19 cellular contexts compared by ENCODE assay signal in the genomic region with DNA sequence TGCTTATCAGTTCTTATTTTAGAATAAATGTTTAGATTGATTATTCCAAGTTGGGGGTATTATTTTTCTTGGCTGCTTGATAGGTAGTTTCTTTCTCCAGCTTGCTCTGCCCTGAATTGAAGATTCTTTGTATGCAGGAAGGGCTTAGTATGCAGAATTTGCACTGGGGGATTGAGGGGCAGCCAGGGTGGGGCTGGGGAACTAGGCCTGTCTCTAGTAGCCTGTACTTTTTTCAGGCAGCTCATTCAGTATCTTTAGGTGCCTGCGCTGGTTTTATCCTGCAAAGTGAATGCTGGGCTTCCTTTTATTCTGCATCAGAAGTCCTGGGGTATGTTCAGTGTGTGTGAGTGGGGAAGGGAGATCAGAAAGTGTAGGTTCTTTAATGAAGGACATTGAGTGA.
DNase-seq lines count a peak whose midpoint lies in the region; ATAC-seq and TF ChIP-seq lines count a peak whose summit lies in the region.
"Had no signal": no experiment of that assay in that cellular context is flagged by ENCODE, and none has a peak within 500 bp of the region (broad histone marks: within the 10 kb centered on the region; RNA-seq: fewer than 3 reads in every experiment).

No MANE protein-coding gene starts in this region.

- H3K79me1 ChIP-seq in mesenchymal stem cell (replicated peaks; ENCODE audit: low read length, poor library complexity, severe bottlenecking) (no peaks in the 10 kb centered on the region), neuronal stem cell (ENCODE audit: low read depth, low read length) (no peaks in the 10 kb centered on the region)

- no peak overlapping the region for H3K4me3 ChIP-seq in DND-41 (ENCODE audit: low read depth in 1 of 2, low read length in 2 of 2)
- H3K4me3 ChIP-seq in Loucy (ENCODE audit: low read length, poor library complexity, severe bottlenecking) = no peak overlapping the region
- H3K4me3 ChIP-seq in mesenchymal stem cell (ENCODE audit: insufficient read depth in 1 of 2, low read depth in 1 of 2, low read length in 2 of 2) = no peak overlapping the region
- no peak overlapping the region for H3K4me3 ChIP-seq in neuronal stem cell (ENCODE audit: low read length in 2 of 2)
- H3K4me3 ChIP-seq in CD8-positive, alpha-beta memory T cell (ENCODE audit: low read length) = no peak overlapping the region
- H3K4me3 ChIP-seq: A549, GM12878 had no signal

- H2AK5ac ChIP-seq in mesenchymal stem cell (ENCODE audit: low read length, severe bottlenecking) (no peak overlapping the region), neuronal stem cell (ENCODE audit: low read depth, low read length) (no peak overlapping the region)

- H2BK5ac ChIP-seq in mesenchymal stem cell (ENCODE audit: low read depth, low read length, poor library complexity, severe bottlenecking) (no peak overlapping the region), neuronal stem cell (ENCODE audit: low read length) (no peak overlapping the region)

- H4K91ac ChIP-seq in mesenchymal stem cell (ENCODE audit: low read length) (no peak overlapping the region), neuronal stem cell (ENCODE audit: low read depth, low read length, poor library complexity) (no peak overlapping the region)

- H3K23ac ChIP-seq in mesenchymal stem cell (ENCODE audit: low read length in 2 of 2) (no peak overlapping the region), neuronal stem cell (ENCODE audit: low read depth, low read length, poor library complexity) (no peak overlapping the region)

- CTCF ChIA-PET in CD8-positive, alpha-beta memory T cell (lab: Charles Lee) = no interaction called here

- H3K4me1 ChIP-seq in DND-41 (ENCODE audit: insufficient read depth, low read length) = peaks cover 9% of the 10 kb centered on the region
- H3K4me1 ChIP-seq in Loucy (ENCODE audit: insufficient read depth, low read length, poor library complexity, severe bottlenecking) = peaks cover 13% of the 10 kb centered on the region
- peaks cover 3% of the 10 kb centered on the region for H3K4me1 ChIP-seq in mesenchymal stem cell (ENCODE audit: control insufficient read depth, insufficient read depth, low read depth, low read length)
- peaks cover 0 to 2% of the 10 kb centered on the region in 2 donors for H3K4me1 ChIP-seq in neuronal stem cell (ENCODE audit: control insufficient read depth in 2 of 2, insufficient read depth in 1 of 2, low read depth in 1 of 2, low read length in 2 of 2)
- no peaks in the 10 kb centered on the region for H3K4me1 ChIP-seq in CD8-positive, alpha-beta memory T cell (ENCODE audit: insufficient read depth, low read length)

- H3K4me1 Mint-ChIP-seq in CD8-positive, alpha-beta memory T cell = peaks cover 0 to 6% (median 2%) of the 10 kb centered on the region in 3 donors
- H3K4me1 Mint-ChIP-seq: CD4-positive, alpha-beta memory T cell had no signal

- H4K8ac ChIP-seq in mesenchymal stem cell (ENCODE audit: low read length) = peak overlapping the region; percentile 89
- no peak overlapping the region for H4K8ac ChIP-seq in neuronal stem cell (ENCODE audit: low read depth, low read length)

- H2BK12ac ChIP-seq in mesenchymal stem cell (ENCODE audit: low read length in 2 of 2) (peak overlapping the region; percentile 71 to 93), neuronal stem cell (ENCODE audit: low read length) (no peak overlapping the region)

- H3K14ac ChIP-seq in mesenchymal stem cell (ENCODE audit: low read length in 2 of 2) (no peak overlapping the region), neuronal stem cell (ENCODE audit: low read length) (no peak overlapping the region)

- 88% methylated on average over 1 of the region's 1 CpG for WGBS in mesenchymal stem cell
- WGBS in neuronal stem cell (ENCODE audit: extremely low coverage in 2 of 2, insufficient read length in 2 of 2, insufficient replicate concordance in 1 of 2), 2 donors = no CpG with 5 or more reads among the region's 1 CpG

- H3K27ac ChIP-seq in DND-41 (ENCODE audit: low read length) (no peak overlapping the region), mesenchymal stem cell (ENCODE audit: low read length, poor library complexity, severe bottlenecking) (no peak overlapping the region), neuronal stem cell (replicated peaks; ENCODE audit: low read length) (no peak overlapping the region)
- H3K27ac ChIP-seq in CD8-positive, alpha-beta memory T cell (ENCODE audit: low read depth, low read length) = no peak overlapping the region
- H3K27ac ChIP-seq: 22Rv1 had no signal

- POLR2A ChIA-PET in CD8-positive, alpha-beta memory T cell (lab: Charles Lee) = no interaction called here

- no peak overlapping the region for H3K27ac Mint-ChIP-seq in CD8-positive, alpha-beta memory T cell
- H3K27ac Mint-ChIP-seq: CD14-positive monocyte; CD4-positive, alpha-beta memory T cell; IgD-negative memory B cell had no signal

- H3K4ac ChIP-seq in mesenchymal stem cell (ENCODE audit: low read depth in 1 of 2, low read length in 2 of 2) (peak overlapping the region; percentile 51 to 82), neuronal stem cell (ENCODE audit: low read length) (no peak overlapping the region)

- H3K9me3 ChIP-seq in DND-41 (ENCODE audit: insufficient read depth, low read length, severe bottlenecking) = no peaks in the 10 kb centered on the region
- no peaks in the 10 kb centered on the region for H3K9me3 ChIP-seq in Loucy (ENCODE audit: insufficient read depth, low read depth, low read length)
- H3K9me3 ChIP-seq in mesenchymal stem cell (ENCODE audit: control insufficient read depth, low read length) = no peaks in the 10 kb centered on the region
- H3K9me3 ChIP-seq in neuronal stem cell (replicated peaks in 1 of 2; ENCODE audit: control insufficient read depth in 2 of 2, insufficient read depth in 1 of 2, low read depth in 1 of 2, low read length in 2 of 2) = no peaks in the 10 kb centered on the region
- no peaks in the 10 kb centered on the region for H3K9me3 ChIP-seq in CD8-positive, alpha-beta memory T cell (ENCODE audit: low read length)
- H3K9me3 ChIP-seq: A549 had no signal

- no peak overlapping the region for H3K4me3 Mint-ChIP-seq in CD8-positive, alpha-beta memory T cell
- H3K4me3 Mint-ChIP-seq: CD14-positive monocyte; CD4-positive, alpha-beta memory T cell; IgD-negative memory B cell had no signal

- DNase-seq in DND-41 (no peak), mesenchymal stem cell (no peak), neuronal stem cell (ENCODE audit: low spot score) (no peak)
- no peak for DNase-seq in CD8-positive, alpha-beta memory T cell
- DNase-seq: AML-193; Calu3; CD4-positive, alpha-beta memory T cell; DMS79 treated with DMSO at 0.1 percent for 48 hours; EL; HCEC 1CT; KBM-7 had no signal

- no peak overlapping the region for H3K9ac ChIP-seq in DND-41 (ENCODE audit: low read depth, low read length)
- no peak overlapping the region for H3K9ac ChIP-seq in Loucy (ENCODE audit: low read depth, low read length, poor library complexity, severe bottlenecking)
- H3K9ac ChIP-seq in mesenchymal stem cell (ENCODE audit: low read length) = no peak overlapping the region
- H3K9ac ChIP-seq in neuronal stem cell (ENCODE audit: low read depth, low read length, poor library complexity) = no peak overlapping the region

- H3K9me3 Mint-ChIP-seq in CD8-positive, alpha-beta memory T cell = peaks cover 0 to 15% (median 2%) of the 10 kb centered on the region in 5 donors

- H3K4me2 ChIP-seq in DND-41 (ENCODE audit: insufficient read depth, low read length) (no peak overlapping the region), Loucy (ENCODE audit: low read depth, low read length, poor library complexity, severe bottlenecking) (no peak overlapping the region), mesenchymal stem cell (ENCODE audit: low read length, poor library complexity, severe bottlenecking) (no peak overlapping the region), neuronal stem cell (ENCODE audit: insufficient read depth, low read length, poor library complexity, severe bottlenecking) (no peak overlapping the region)
- H3K4me2 ChIP-seq: A549 had no signal

- 0 out of 3 replicates have a peak, but pooled peaks have one; percentile 27 for ATAC-seq in DND-41 (ENCODE audit: insufficient read depth, low read depth)
- ATAC-seq in GM18870 (IDR thresholded peaks at IDR 0.05; ENCODE audit: unreplicated experiment) = no peak
- no peak for ATAC-seq in HG03520 (IDR thresholded peaks at IDR 0.05; ENCODE audit: unreplicated experiment)
- ATAC-seq: A549, GM12878 had no signal

- no peaks in the 10 kb centered on the region for H3K36me3 ChIP-seq in DND-41 (ENCODE audit: insufficient read depth, low read length)
- H3K36me3 ChIP-seq in Loucy (ENCODE audit: insufficient read depth, low read length) = no peaks in the 10 kb centered on the region
- no peaks in the 10 kb centered on the region for H3K36me3 ChIP-seq in mesenchymal stem cell (ENCODE audit: control insufficient read depth in 1 of 2, insufficient read depth in 2 of 2, low read depth in 1 of 2, low read length in 2 of 2)
- H3K36me3 ChIP-seq in neuronal stem cell (replicated peaks in 1 of 2; ENCODE audit: control insufficient read depth in 2 of 2, insufficient read depth in 2 of 2, low read length in 2 of 2) = no peaks in the 10 kb centered on the region
- H3K36me3 ChIP-seq in CD8-positive, alpha-beta memory T cell (ENCODE audit: insufficient read depth, low read length) = no peaks in the 10 kb centered on the region

- peak overlapping the region; percentile 22; the same call in 1 of the 2 replicates for H2AFZ ChIP-seq in DND-41 (ENCODE audit: low read depth, low read length)
- peak overlapping the region; percentile 50; the same call in 1 of the 2 replicates for H2AFZ ChIP-seq in Loucy (ENCODE audit: low read length)
- H2AFZ ChIP-seq in mesenchymal stem cell (ENCODE audit: low read depth, low read length) = no peak overlapping the region
- H2AFZ ChIP-seq in neuronal stem cell (ENCODE audit: low read length) = peak overlapping the region; percentile 71

- H3K18ac ChIP-seq in mesenchymal stem cell (ENCODE audit: low read depth in 1 of 2, low read length in 2 of 2) (peak overlapping the region in 1 of 2 experiments; percentile 34), neuronal stem cell (ENCODE audit: low read length) (peak overlapping the region; percentile 76)

- no peaks in the 10 kb centered on the region for H3K79me2 ChIP-seq in DND-41 (ENCODE audit: insufficient read depth, low read length)
- no peaks in the 10 kb centered on the region for H3K79me2 ChIP-seq in Loucy (ENCODE audit: insufficient read depth, low read length)

- no peaks in the 10 kb centered on the region for H3K9me2 ChIP-seq in Loucy (replicated peaks; ENCODE audit: low read depth, low read length)

- no peak for TF ChIP-seq CTCF in DND-41 (IDR thresholded peaks at IDR 0.05; ENCODE audit: borderline replicate concordance, extremely low read depth, low read length, poor library complexity, severe bottlenecking)
- TF ChIP-seq CTCF in Loucy (conservative IDR thresholded peaks at IDR 0.05; ENCODE audit: low read length) = no peak

- H2BK15ac ChIP-seq in mesenchymal stem cell (ENCODE audit: low read depth, poor library complexity, severe bottlenecking) = peak overlapping the region; percentile 69
- H2BK15ac ChIP-seq in neuronal stem cell (ENCODE audit: low read length) = no peak overlapping the region

- peaks cover 8 to 17% of the 10 kb centered on the region in 2 donors for H3K27me3 Mint-ChIP-seq in CD8-positive, alpha-beta memory T cell
- H3K27me3 Mint-ChIP-seq: IgD-negative memory B cell had no signal

- H3K27me3 ChIP-seq in DND-41 (ENCODE audit: insufficient read depth, low read length, poor library complexity) (no peaks in the 10 kb centered on the region), Loucy (ENCODE audit: insufficient read depth, low read length, poor library complexity, severe bottlenecking) (no peaks in the 10 kb centered on the region), mesenchymal stem cell (ENCODE audit: control insufficient read depth in 1 of 2, insufficient read depth in 1 of 2, low read length in 2 of 2) (no peaks in the 10 kb centered on the region), neuronal stem cell (ENCODE audit: control insufficient read depth in 3 of 3, insufficient read depth in 3 of 3, low read depth in 1 of 3, low read length in 3 of 3) (no peaks in the 10 kb centered on the region)
- no peaks in the 10 kb centered on the region for H3K27me3 ChIP-seq in CD8-positive, alpha-beta memory T cell (ENCODE audit: insufficient read depth, low read length, poor library complexity, severe bottlenecking)

- H3K36me3 Mint-ChIP-seq in CD8-positive, alpha-beta memory T cell = no peaks in the 10 kb centered on the region
- H3K36me3 Mint-ChIP-seq: CD14-positive monocyte; CD4-positive, alpha-beta memory T cell; IgD-negative memory B cell had no signal

- H4K20me1 ChIP-seq in DND-41 (ENCODE audit: insufficient read depth, low read length) (no peaks in the 10 kb centered on the region), Loucy (ENCODE audit: insufficient read depth, low read length, poor library complexity, severe bottlenecking) (no peaks in the 10 kb centered on the region)

- H2BK120ac ChIP-seq in mesenchymal stem cell (ENCODE audit: low read depth, low read length) (no peak overlapping the region), neuronal stem cell (ENCODE audit: low read depth, low read length) (no peak overlapping the region)

- H3F3A ChIP-seq in Loucy (ENCODE audit: low read depth) = no peaks in the 10 kb centered on the region
